In the genomic region with DNA sequence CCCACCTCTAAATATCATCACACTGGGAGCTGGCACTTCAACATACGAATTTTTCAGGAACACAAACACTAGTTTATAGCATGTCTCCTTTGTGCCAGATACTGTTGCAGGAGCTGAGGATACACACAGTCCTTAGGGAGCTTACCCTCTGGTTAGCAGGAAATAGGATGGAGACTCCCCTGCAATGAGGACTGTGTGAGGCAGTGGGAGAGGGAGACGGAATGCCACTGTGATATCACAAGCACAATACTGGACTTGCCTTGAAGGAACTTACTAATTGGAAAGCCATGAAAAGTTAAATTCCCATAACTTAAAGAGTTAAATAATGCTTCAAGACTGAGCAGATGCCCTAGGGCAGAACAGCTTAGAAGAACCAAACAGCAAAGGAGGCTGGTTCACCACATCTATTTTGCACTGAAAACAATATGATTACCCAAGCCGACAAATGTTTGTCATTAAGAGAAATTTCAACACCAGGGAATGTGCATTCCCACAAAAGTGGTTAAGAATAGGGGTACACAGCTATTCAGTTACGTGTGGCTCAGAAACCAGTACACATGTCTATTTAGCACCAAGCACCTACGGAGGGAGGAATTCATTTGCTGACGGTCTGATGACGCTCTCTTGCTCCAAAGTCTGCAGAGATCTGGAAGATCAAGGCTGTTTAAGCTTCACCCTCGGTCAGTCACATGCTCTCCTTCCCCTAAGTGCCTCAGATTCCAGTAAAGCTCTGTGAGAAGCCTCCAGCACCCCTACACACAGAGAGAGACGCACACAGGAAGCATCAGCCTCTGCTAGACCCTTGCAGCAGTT, we compare ENCODE assay signal across 1 cellular context.
A peak's percentile ranks its signal among the peaks of the same experiment; 100 is the strongest.
TF ChIP-seq lines count a peak whose summit lies in the region.

No MANE protein-coding gene starts in this region.

TF ChIP-seq in HepG2, 621 proteins besides CTCF, POLR2A, EP300 and RAD21 (continues in another document):
- no peak for TF ChIP-seq ZNF44 (CRISPR knock-in tag; IDR thresholded peaks at IDR 0.05)
- no peak for TF ChIP-seq ZNF615 (CRISPR knock-in tag; IDR thresholded peaks at IDR 0.05; ENCODE audit: borderline replicate concordance)
- TF ChIP-seq, protein P1, sequence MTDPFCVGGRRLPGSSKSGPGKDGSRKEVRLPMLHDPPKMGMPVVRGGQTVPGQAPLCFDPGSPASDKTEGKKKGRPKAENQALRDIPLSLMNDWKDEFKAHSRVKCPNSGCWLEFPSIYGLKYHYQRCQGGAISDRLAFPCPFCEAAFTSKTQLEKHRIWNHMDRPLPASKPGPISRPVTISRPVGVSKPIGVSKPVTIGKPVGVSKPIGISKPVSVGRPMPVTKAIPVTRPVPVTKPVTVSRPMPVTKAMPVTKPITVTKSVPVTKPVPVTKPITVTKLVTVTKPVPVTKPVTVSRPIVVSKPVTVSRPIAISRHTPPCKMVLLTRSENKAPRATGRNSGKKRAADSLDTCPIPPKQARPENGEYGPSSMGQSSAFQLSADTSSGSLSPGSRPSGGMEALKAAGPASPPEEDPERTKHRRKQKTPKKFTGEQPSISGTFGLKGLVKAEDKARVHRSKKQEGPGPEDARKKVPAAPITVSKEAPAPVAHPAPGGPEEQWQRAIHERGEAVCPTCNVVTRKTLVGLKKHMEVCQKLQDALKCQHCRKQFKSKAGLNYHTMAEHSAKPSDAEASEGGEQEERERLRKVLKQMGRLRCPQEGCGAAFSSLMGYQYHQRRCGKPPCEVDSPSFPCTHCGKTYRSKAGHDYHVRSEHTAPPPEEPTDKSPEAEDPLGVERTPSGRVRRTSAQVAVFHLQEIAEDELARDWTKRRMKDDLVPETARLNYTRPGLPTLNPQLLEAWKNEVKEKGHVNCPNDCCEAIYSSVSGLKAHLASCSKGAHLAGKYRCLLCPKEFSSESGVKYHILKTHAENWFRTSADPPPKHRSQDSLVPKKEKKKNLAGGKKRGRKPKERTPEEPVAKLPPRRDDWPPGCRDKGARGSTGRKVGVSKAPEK (CRISPR knock-in tag; IDR thresholded peaks at IDR 0.05; ENCODE audit: borderline replicate concordance) = no peak
- no peak for TF ChIP-seq KDM6A (CRISPR knock-in tag; IDR thresholded peaks at IDR 0.05; ENCODE audit: low read depth)
- TF ChIP-seq ZMYM3 (CRISPR knock-in tag; IDR thresholded peaks at IDR 0.05) = no peak
- no peak for TF ChIP-seq ZNF841 (CRISPR knock-in tag; IDR thresholded peaks at IDR 0.05; ENCODE audit: borderline replicate concordance)
- no peak for TF ChIP-seq ZNF280D (CRISPR knock-in tag; IDR thresholded peaks at IDR 0.05)
- peak; percentile 50; the same call in 1 of the 2 replicates for TF ChIP-seq GATAD2A (CRISPR knock-in tag; IDR thresholded peaks at IDR 0.05)
- TF ChIP-seq SALL1 (CRISPR knock-in tag; IDR thresholded peaks at IDR 0.05) = no peak
- peak; percentile 52; the same call in 1 of the 2 replicates for TF ChIP-seq CREM (IDR thresholded peaks at IDR 0.05)
- no peak for TF ChIP-seq CREM (CRISPR knock-in tag; IDR thresholded peaks at IDR 0.05)
- peak; percentile 31; the same call in 1 of the 2 replicates for TF ChIP-seq MED1 (CRISPR knock-in tag; IDR thresholded peaks at IDR 0.05)
- no peak for TF ChIP-seq ZNF598 (CRISPR knock-in tag; IDR thresholded peaks at IDR 0.05; ENCODE audit: borderline replicate concordance)
- TF ChIP-seq IRX3 (CRISPR knock-in tag; IDR thresholded peaks at IDR 0.05; ENCODE audit: borderline replicate concordance, low read depth) = no peak
- 0 out of 2 replicates have a peak, but pooled peaks have one; percentile 33 for TF ChIP-seq ZNF543 (CRISPR knock-in tag; IDR thresholded peaks at IDR 0.05)
- TF ChIP-seq AHDC1 (CRISPR knock-in tag; IDR thresholded peaks at IDR 0.05; ENCODE audit: borderline replicate concordance) = no peak
- TF ChIP-seq RARA (CRISPR knock-in tag; IDR thresholded peaks at IDR 0.05) = no peak; the same call in 1 of the 2 replicates
- TF ChIP-seq, protein P2, sequence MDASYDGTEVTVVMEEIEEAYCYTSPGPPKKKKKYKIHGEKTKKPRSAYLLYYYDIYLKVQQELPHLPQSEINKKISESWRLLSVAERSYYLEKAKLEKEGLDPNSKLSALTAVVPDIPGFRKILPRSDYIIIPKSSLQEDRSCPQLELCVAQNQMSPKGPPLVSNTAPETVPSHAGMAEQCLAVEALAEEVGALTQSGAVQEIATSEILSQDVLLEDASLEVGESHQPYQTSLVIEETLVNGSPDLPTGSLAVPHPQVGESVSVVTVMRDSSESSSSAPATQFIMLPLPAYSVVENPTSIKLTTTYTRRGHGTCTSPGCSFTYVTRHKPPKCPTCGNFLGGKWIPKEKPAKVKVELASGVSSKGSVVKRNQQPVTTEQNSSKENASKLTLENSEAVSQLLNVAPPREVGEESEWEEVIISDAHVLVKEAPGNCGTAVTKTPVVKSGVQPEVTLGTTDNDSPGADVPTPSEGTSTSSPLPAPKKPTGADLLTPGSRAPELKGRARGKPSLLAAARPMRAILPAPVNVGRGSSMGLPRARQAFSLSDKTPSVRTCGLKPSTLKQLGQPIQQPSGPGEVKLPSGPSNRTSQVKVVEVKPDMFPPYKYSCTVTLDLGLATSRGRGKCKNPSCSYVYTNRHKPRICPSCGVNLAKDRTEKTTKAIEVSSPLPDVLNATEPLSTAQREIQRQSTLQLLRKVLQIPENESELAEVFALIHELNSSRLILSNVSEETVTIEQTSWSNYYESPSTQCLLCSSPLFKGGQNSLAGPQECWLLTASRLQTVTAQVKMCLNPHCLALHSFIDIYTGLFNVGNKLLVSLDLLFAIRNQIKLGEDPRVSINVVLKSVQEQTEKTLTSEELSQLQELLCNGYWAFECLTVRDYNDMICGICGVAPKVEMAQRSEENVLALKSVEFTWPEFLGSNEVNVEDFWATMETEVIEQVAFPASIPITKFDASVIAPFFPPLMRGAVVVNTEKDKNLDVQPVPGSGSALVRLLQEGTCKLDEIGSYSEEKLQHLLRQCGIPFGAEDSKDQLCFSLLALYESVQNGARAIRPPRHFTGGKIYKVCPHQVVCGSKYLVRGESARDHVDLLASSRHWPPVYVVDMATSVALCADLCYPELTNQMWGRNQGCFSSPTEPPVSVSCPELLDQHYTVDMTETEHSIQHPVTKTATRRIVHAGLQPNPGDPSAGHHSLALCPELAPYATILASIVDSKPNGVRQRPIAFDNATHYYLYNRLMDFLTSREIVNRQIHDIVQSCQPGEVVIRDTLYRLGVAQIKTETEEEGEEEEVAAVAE (CRISPR knock-in tag; IDR thresholded peaks at IDR 0.05; ENCODE audit: borderline replicate concordance) = 0 out of 2 replicates have a peak, but pooled peaks have one; percentile 16
- TF ChIP-seq PHF20 (CRISPR knock-in tag; IDR thresholded peaks at IDR 0.05) = no peak
- no peak for TF ChIP-seq ZMAT3 (CRISPR knock-in tag; conservative IDR thresholded peaks at IDR 0.05)
- no peak for TF ChIP-seq NR2F6 (IDR thresholded peaks at IDR 0.05)
- 0 out of 2 replicates have a peak, but pooled peaks have one; percentile 18 for TF ChIP-seq NR2F6 (CRISPR knock-in tag; IDR thresholded peaks at IDR 0.05)
- TF ChIP-seq ZBTB7A (CRISPR knock-in tag; IDR thresholded peaks at IDR 0.05) = no peak
- peak; percentile 70 for TF ChIP-seq CREB1 (IDR thresholded peaks at IDR 0.05)
- no peak for TF ChIP-seq CREB1 (CRISPR knock-in tag; IDR thresholded peaks at IDR 0.05)
- no peak for TF ChIP-seq RERE (CRISPR knock-in tag; IDR thresholded peaks at IDR 0.05; ENCODE audit: low read depth)
- peak; percentile 64 for TF ChIP-seq HNF4A (CRISPR knock-in tag; IDR thresholded peaks at IDR 0.05)
- no peak for TF ChIP-seq MXD4 (CRISPR knock-in tag; IDR thresholded peaks at IDR 0.05)
